In genomic region chr11:12075822-12076821, GRCh38 we compare ENCODE assay signal across 10 cellular contexts. TPM values are rescaled to one million over a fixed set of nuclear protein-coding genes. Genes with fewer than 3 reads are reported as not detected.
A peak's percentile ranks its signal among the peaks of the same experiment; 100 is the strongest.
DNase-seq lines count a peak whose midpoint lies in the region; ATAC-seq lines count a peak whose summit lies in the region.
"Had no signal": no experiment of that assay in that cellular context is flagged by ENCODE, and none has a peak within 500 bp of the region (broad histone marks: within the 10 kb centered on the region; RNA-seq: fewer than 3 reads in every experiment).

No MANE protein-coding gene starts in this region.

- peak overlapping the region; percentile 48 for H3K4me3 ChIP-seq in ACC112 (ENCODE audit: low read depth, low read length)
- H3K4me3 ChIP-seq: PC-9 had no signal

- H3K27me3 ChIP-seq in ACC112 (ENCODE audit: insufficient read depth, low read length): no peaks in the 10 kb centered on the region

- H3K27ac ChIP-seq in ACC112 (ENCODE audit: low read depth, low read length): peak overlapping the region; percentile 99
- H3K27ac ChIP-seq: PC-9 had no signal

- peaks cover 43% of the 10 kb centered on the region for H3K4me1 ChIP-seq in ACC112 (ENCODE audit: control insufficient read depth, insufficient read depth, low read length, unreplicated experiment)

- peaks cover 3% of the 10 kb centered on the region for H3K79me2 ChIP-seq in ACC112 (ENCODE audit: control insufficient read depth, insufficient read depth, low read length, unreplicated experiment)

- no peaks in the 10 kb centered on the region for H3K36me3 ChIP-seq in ACC112 (ENCODE audit: insufficient read depth, low read length)

- ATAC-seq in GM21528 (IDR thresholded peaks at IDR 0.05; ENCODE audit: low FRiP score, unreplicated experiment): no peak
- ATAC-seq: CD8-positive, alpha-beta T cell had no signal

- no peak overlapping the region for H2AFZ ChIP-seq in ACC112 (ENCODE audit: low read length, unreplicated experiment)
- H2AFZ ChIP-seq: PC-9 had no signal

- peak; percentile 18 for DNase-seq in NCI-H1417 treated with DMSO at 0.1 percent for 48 hours (lab: John Stamatoyannopoulos, UW)
- peak; percentile 93 for DNase-seq in dedifferentiated amniotic fluid mesenchymal stem cell (ENCODE audit: extremely low spot score)
- DNase-seq in myocyte (ENCODE audit: low read depth): peak; percentile 89
- no peak for DNase-seq in activated gamma-delta T cell treated with Interleukin-2 at 50 U/mL for 16 hours
- no peak for DNase-seq in NCI-H1436 (lab: John Stamatoyannopoulos, UW)
- DNase-seq in NCI-H2196 treated with DMSO at 0.1 percent for 48 hours (lab: John Stamatoyannopoulos, UW; ENCODE audit: unreplicated experiment): no peak
- DNase-seq: CD8-positive, alpha-beta T cell had no signal

RNA-seq across cellular contexts. Expression of gene MICAL2, which starts 34.3 kb away (rescaled TPM):
- total RNA-seq in myocyte: 14.7 TPM in 2 replicates
- 179 TPM for polyA plus RNA-seq in myocyte (2012)

Comparison
In these comparisons a context has a peak if more than half of its experiments do, and no peak if none do; other contexts are left out.
1. DNase-seq: peak in NCI-H1417 treated with DMSO at 0.1 percent for 48 hours (single experiment), dedifferentiated amniotic fluid mesenchymal stem cell (single experiment) and myocyte (single experiment); none in activated gamma-delta T cell treated with Interleukin-2 at 50 U/mL for 16 hours (single experiment), NCI-H1436 (single experiment) and NCI-H2196 treated with DMSO at 0.1 percent for 48 hours (single experiment).